Comparison of ENCODE assay signal across 9 cellular contexts in genomic region chr9:128321343-128321742, GRCh38. TPM values are rescaled to one million over a fixed set of nuclear protein-coding genes. Genes with fewer than 3 reads are reported as not detected.
DNase-seq lines count a peak whose midpoint lies in the region; ATAC-seq, FAIRE-seq and TF ChIP-seq lines count a peak whose summit lies in the region.
"Had no signal": no experiment of that assay in that cellular context is flagged by ENCODE, and none has a peak within 500 bp of the region (broad histone marks: within the 10 kb centered on the region; RNA-seq: fewer than 3 reads in every experiment).

No MANE protein-coding gene starts in this region.

- H3K27ac ChIP-seq in keratinocyte (ENCODE audit: control insufficient read depth, insufficient read depth, low read length), result peak overlapping the region; percentile 30
- no peak overlapping the region for H3K27ac ChIP-seq in subcutaneous abdominal adipose tissue (ENCODE audit: low read depth, low read length)

- H3K27me3 Mint-ChIP-seq in activated T-cell treated with anti-CD3 and anti-CD28 coated beads, Interleukin-2, amount 50 U/mL, for 24 hours, result no peaks in the 10 kb centered on the region
- no peaks in the 10 kb centered on the region for H3K27me3 Mint-ChIP-seq in activated T-helper 2 cell treated with anti-CD3 and anti-CD28 coated beads, Interferon-gamma antibody, Interleukin-2, Interleukin-4, amounts not matched to agents 10 μg/mL and 5 μg/mL and 100 μg/mL, durations not matched to agents 14 hours and 24 hours and 36 hours (ENCODE audit: low read depth)

- no peaks in the 10 kb centered on the region for H3K9me1 ChIP-seq in keratinocyte (ENCODE audit: control insufficient read depth, extremely low read depth, insufficient read depth, low read length)

- peaks cover 34% of the 10 kb centered on the region for H3K4me1 Mint-ChIP-seq in activated T-cell treated with anti-CD3 and anti-CD28 coated beads, Interleukin-2, amount 50 U/mL, for 24 hours (ENCODE audit: low read depth)
- peaks cover 11% of the 10 kb centered on the region for H3K4me1 Mint-ChIP-seq in activated T-helper 2 cell treated with anti-CD3 and anti-CD28 coated beads, Interferon-gamma antibody, Interleukin-2, Interleukin-4, amounts not matched to agents 10 μg/mL and 5 μg/mL and 100 μg/mL, durations not matched to agents 14 hours and 24 hours and 36 hours (ENCODE audit: low read depth)

- H3K4me3 ChIP-seq in keratinocyte (ENCODE audit: control insufficient read depth in 2 of 3, extremely low read depth in 1 of 3, insufficient read depth in 2 of 3, low read depth in 1 of 3, low read length in 3 of 3) (peak overlapping the region; percentile 85 to 99 (median 93)), subcutaneous abdominal adipose tissue (ENCODE audit: low read depth in 1 of 5, low read length in 5 of 5) (peak overlapping the region in 3 of 5 donors; percentile 91 to 99 (median 95))

- H3K36me3 ChIP-seq in keratinocyte (ENCODE audit: control insufficient read depth in 2 of 2, extremely low read depth in 1 of 2, insufficient read depth in 2 of 2, low read length in 2 of 2) (peaks cover 10 to 29% of the 10 kb centered on the region in 2 experiments), subcutaneous abdominal adipose tissue (ENCODE audit: control insufficient read depth in 5 of 5, insufficient read depth in 5 of 5, low read length in 5 of 5) (peaks cover 4 to 32% (median 26%) of the 10 kb centered on the region in 5 donors)

- H3K9me3 Mint-ChIP-seq in activated T-cell treated with anti-CD3 and anti-CD28 coated beads, Interleukin-2, amount 50 U/mL, for 24 hours, result no peaks in the 10 kb centered on the region
- no peaks in the 10 kb centered on the region for H3K9me3 Mint-ChIP-seq in activated T-helper 2 cell treated with anti-CD3 and anti-CD28 coated beads, Interferon-gamma antibody, Interleukin-2, Interleukin-4, amounts not matched to agents 10 μg/mL and 5 μg/mL and 100 μg/mL, durations not matched to agents 14 hours and 24 hours and 36 hours

- no peak for ATAC-seq in GM19395 (IDR thresholded peaks at IDR 0.05; ENCODE audit: unreplicated experiment)

- dilution Hi-C loops in keratinocyte (cut with MboI; ENCODE audit: extremely low pct_ligation_motif_present, low sequenced_read_pairs), result no loop called here

- TF ChIP-seq CTCF in keratinocyte (optimal IDR thresholded peaks at IDR 0.05 in 1 of 3, IDR thresholded peaks at IDR 0.05 in 1 of 3, conservative IDR thresholded peaks at IDR 0.05 in 1 of 3; ENCODE audit: extremely low read depth in 1 of 3, insufficient read depth in 2 of 3, low read length in 3 of 3), result no peak

- peaks cover 82% of the 10 kb centered on the region for H3K36me3 Mint-ChIP-seq in activated T-cell treated with anti-CD3 and anti-CD28 coated beads, Interleukin-2, amount 50 U/mL, for 24 hours (ENCODE audit: low read depth)
- H3K36me3 Mint-ChIP-seq in activated T-helper 2 cell treated with anti-CD3 and anti-CD28 coated beads, Interferon-gamma antibody, Interleukin-2, Interleukin-4, amounts not matched to agents 10 μg/mL and 5 μg/mL and 100 μg/mL, durations not matched to agents 14 hours and 24 hours and 36 hours (ENCODE audit: low read depth), result peaks cover 29% of the 10 kb centered on the region

- H3K4me3 Mint-ChIP-seq in activated T-cell treated with anti-CD3 and anti-CD28 coated beads, Interleukin-2, amount 50 U/mL, for 24 hours, result peak overlapping the region; percentile 92
- H3K4me3 Mint-ChIP-seq in activated T-helper 2 cell treated with anti-CD3 and anti-CD28 coated beads, Interferon-gamma antibody, Interleukin-2, Interleukin-4, amounts not matched to agents 10 μg/mL and 5 μg/mL and 100 μg/mL, durations not matched to agents 14 hours and 24 hours and 36 hours (ENCODE audit: low read depth), result peak overlapping the region; percentile 99

- no peaks in the 10 kb centered on the region for H3K9me3 ChIP-seq in keratinocyte (ENCODE audit: control insufficient read depth, low read depth, low read length)
- H3K9me3 ChIP-seq in subcutaneous abdominal adipose tissue (ENCODE audit: control insufficient read depth in 5 of 5, low read length in 5 of 5), result no peaks in the 10 kb centered on the region

- peaks cover 36% of the 10 kb centered on the region for H3K79me2 ChIP-seq in keratinocyte (ENCODE audit: control insufficient read depth, insufficient read depth, low read length)

- no peaks in the 10 kb centered on the region for H4K20me1 ChIP-seq in keratinocyte (ENCODE audit: control insufficient read depth, extremely low read depth, insufficient read depth, low read length)

- H3K4me1 ChIP-seq in keratinocyte (ENCODE audit: control insufficient read depth, extremely low read depth, insufficient read depth, low read length) (peaks cover 23% of the 10 kb centered on the region), subcutaneous abdominal adipose tissue (ENCODE audit: control insufficient read depth in 5 of 5, insufficient read depth in 5 of 5, low read length in 5 of 5) (peaks cover 3 to 26% (median 25%) of the 10 kb centered on the region in 5 donors)

- H3K27ac Mint-ChIP-seq in activated T-cell treated with anti-CD3 and anti-CD28 coated beads, Interleukin-2, amount 50 U/mL, for 24 hours, result peak overlapping the region; percentile 71
- no peak overlapping the region for H3K27ac Mint-ChIP-seq in activated T-helper 2 cell treated with anti-CD3 and anti-CD28 coated beads, Interferon-gamma antibody, Interleukin-2, Interleukin-4, amounts not matched to agents 10 μg/mL and 5 μg/mL and 100 μg/mL, durations not matched to agents 14 hours and 24 hours and 36 hours

- H3K4me2 ChIP-seq in keratinocyte (ENCODE audit: control insufficient read depth, extremely low read depth, insufficient read depth, low read depth, low read length), result peak overlapping the region; percentile 77

- DNase-seq in activated T-cell treated with anti-CD3 and anti-CD28 coated beads, Interleukin-2, amount 50 U/mL, for 24 hours, result no peak
- DNase-seq in activated T-cell treated with anti-CD3 and anti-CD28 coated beads, Interleukin-2, amount 50 U/mL, for 1 hour, result no peak
- no peak for DNase-seq in activated T-helper 2 cell treated with anti-CD3 and anti-CD28 coated beads, Interferon-gamma antibody, Interleukin-2, Interleukin-4, amounts not matched to agents 10 μg/mL and 5 μg/mL and 100 μg/mL, durations not matched to agents 14 hours and 24 hours and 36 hours (ENCODE audit: low spot score)
- DNase-seq in keratinocyte (ENCODE audit: low read depth, low spot score) (no peak), NCI-H1436 treated with DMSO at 0.1 percent for 48 hours (lab: John Stamatoyannopoulos, UW) (no peak), cerebellar nuclear complex (lab: John Stamatoyannopoulos, UW) (no peak)

- no peak for FAIRE-seq in keratinocyte (lab: Jason Lieb, UNC)
- FAIRE-seq: RCC 7860 had no signal

- H3K27me3 ChIP-seq in keratinocyte (ENCODE audit: control insufficient read depth, extremely low read depth, insufficient read depth, low read length), result no peaks in the 10 kb centered on the region
- no peaks in the 10 kb centered on the region for H3K27me3 ChIP-seq in subcutaneous abdominal adipose tissue (ENCODE audit: control insufficient read depth in 5 of 5, insufficient read depth in 4 of 5, low read length in 5 of 5)

- H3K9ac ChIP-seq in keratinocyte (ENCODE audit: control insufficient read depth, extremely low read depth, insufficient read depth, low read length), result peak overlapping the region; percentile 94
- peak overlapping the region in 1 of 5 donors; percentile 88 for H3K9ac ChIP-seq in subcutaneous abdominal adipose tissue (ENCODE audit: low read length in 5 of 5)

- intact Hi-C loops in activated T-helper 2 cell treated with anti-CD3 and anti-CD28 coated beads, Interferon-gamma antibody, Interleukin-2, Interleukin-4, amounts not matched to agents 10 μg/mL and 5 μg/mL and 100 μg/mL, durations not matched to agents 14 hours and 24 hours and 36 hours (cut with micrococcal nuclease), result loop anchor here (5.0 kb wide), 1 partner anchor 626 kb away; the partner anchor contains the start of genes DOLK and NUP188

- H2AFZ ChIP-seq in keratinocyte (ENCODE audit: control insufficient read depth, low read length), result peak overlapping the region; percentile 39

RNA-seq across cellular contexts. Expression of gene TRUB2, which starts 0.9 kb away (rescaled TPM):
- total RNA-seq in activated T-helper 2 cell treated with anti-CD3 and anti-CD28 coated beads, Interferon-gamma antibody, Interleukin-2, Interleukin-4, amounts not matched to agents 10 μg/mL and 5 μg/mL and 100 μg/mL, durations not matched to agents 14 hours and 24 hours and 36 hours, result 33.5 and 36.1 TPM in 2 replicates
- polyA plus RNA-seq in keratinocyte, result 15.5 to 25.8 TPM (median 17.2 TPM) in 3 replicates
- 12.6 TPM for polyA plus RNA-seq in keratinocyte (2011; ENCODE audit: low read depth)
- polyA plus RNA-seq in keratinocyte (2011; cell fraction: cytosol; rRNA removed), result 12.7 and 14.5 TPM in 2 replicates
- polyA plus RNA-seq in keratinocyte (2011; cell fraction: nucleus; rRNA removed), result 13.6 and 14.5 TPM in 2 replicates
- polyA plus RNA-seq in keratinocyte (2012; ENCODE audit: low replicate concordance), result 17.4 and 26.2 TPM in 2 replicates
- 17.7 to 27.2 TPM (median 22.5 TPM) in 3 replicates for polyA minus RNA-seq in keratinocyte
- polyA minus RNA-seq in keratinocyte (2011; cell fraction: cytosol; rRNA and poly(A)+ RNA removed), result 13.8 TPM
- 9.0 and 10.5 TPM in 2 replicates for polyA minus RNA-seq in keratinocyte (2011; cell fraction: nucleus; rRNA and poly(A)+ RNA removed)

RNA-seq across cellular contexts. Expression of gene COQ4, which starts 1.3 kb away (rescaled TPM):
- total RNA-seq in activated T-helper 2 cell treated with anti-CD3 and anti-CD28 coated beads, Interferon-gamma antibody, Interleukin-2, Interleukin-4, amounts not matched to agents 10 μg/mL and 5 μg/mL and 100 μg/mL, durations not matched to agents 14 hours and 24 hours and 36 hours, result 49.6 and 52.2 TPM in 2 replicates
- 32.6 to 39.8 TPM (median 33.4 TPM) in 3 replicates for polyA plus RNA-seq in keratinocyte
- 9.3 TPM for polyA plus RNA-seq in keratinocyte (2011; ENCODE audit: low read depth)
- polyA plus RNA-seq in keratinocyte (2011; cell fraction: cytosol; rRNA removed), result 20.0 and 33.2 TPM in 2 replicates
- 62.1 and 78.2 TPM in 2 replicates for polyA plus RNA-seq in keratinocyte (2011; cell fraction: nucleus; rRNA removed)
- polyA plus RNA-seq in keratinocyte (2012; ENCODE audit: low replicate concordance), result 30.5 and 33.2 TPM in 2 replicates
- polyA minus RNA-seq in keratinocyte, result 24.2 to 32.6 TPM (median 31.0 TPM) in 3 replicates
- 33.8 TPM for polyA minus RNA-seq in keratinocyte (2011; cell fraction: cytosol; rRNA and poly(A)+ RNA removed)
- 18.9 and 26.2 TPM in 2 replicates for polyA minus RNA-seq in keratinocyte (2011; cell fraction: nucleus; rRNA and poly(A)+ RNA removed)

RNA-seq across cellular contexts. Expression of gene SLC27A4, which starts 19.0 kb away (rescaled TPM):
- 30.5 and 32.0 TPM in 2 replicates for total RNA-seq in activated T-helper 2 cell treated with anti-CD3 and anti-CD28 coated beads, Interferon-gamma antibody, Interleukin-2, Interleukin-4, amounts not matched to agents 10 μg/mL and 5 μg/mL and 100 μg/mL, durations not matched to agents 14 hours and 24 hours and 36 hours
- polyA plus RNA-seq in keratinocyte, result 17.3 to 30.2 TPM (median 21.4 TPM) in 3 replicates
- polyA plus RNA-seq in keratinocyte (2011; ENCODE audit: low read depth), result 13.3 TPM
- 13.4 and 25.3 TPM in 2 replicates for polyA plus RNA-seq in keratinocyte (2011; cell fraction: cytosol; rRNA removed)
- polyA plus RNA-seq in keratinocyte (2011; cell fraction: nucleus; rRNA removed), result 44.0 and 48.8 TPM in 2 replicates
- 34.4 and 36.0 TPM in 2 replicates for polyA plus RNA-seq in keratinocyte (2012; ENCODE audit: low replicate concordance)
- 31.8 to 73.8 TPM (median 32.6 TPM) in 3 replicates for polyA minus RNA-seq in keratinocyte
- polyA minus RNA-seq in keratinocyte (2011; cell fraction: cytosol; rRNA and poly(A)+ RNA removed), result 48.5 TPM
- 54.5 and 59.6 TPM in 2 replicates for polyA minus RNA-seq in keratinocyte (2011; cell fraction: nucleus; rRNA and poly(A)+ RNA removed)

RNA-seq across cellular contexts. Expression of gene SWI5, which starts 45.3 kb away (rescaled TPM):
- total RNA-seq in activated T-helper 2 cell treated with anti-CD3 and anti-CD28 coated beads, Interferon-gamma antibody, Interleukin-2, Interleukin-4, amounts not matched to agents 10 μg/mL and 5 μg/mL and 100 μg/mL, durations not matched to agents 14 hours and 24 hours and 36 hours, result 13.5 and 13.7 TPM in 2 replicates
- 35.9 to 39.4 TPM (median 38.4 TPM) in 3 replicates for polyA plus RNA-seq in keratinocyte
- polyA plus RNA-seq in keratinocyte (2011; ENCODE audit: low read depth), result 12.2 TPM
- polyA plus RNA-seq in keratinocyte (2011; cell fraction: cytosol; rRNA removed), result 38.5 and 47.9 TPM in 2 replicates
- 18.9 and 20.7 TPM in 2 replicates for polyA plus RNA-seq in keratinocyte (2011; cell fraction: nucleus; rRNA removed)
- 24.8 and 28.2 TPM in 2 replicates for polyA plus RNA-seq in keratinocyte (2012; ENCODE audit: low replicate concordance)
- polyA minus RNA-seq in keratinocyte, result 7.8 to 17.7 TPM (median 13.3 TPM) in 3 replicates
- 14.6 TPM for polyA minus RNA-seq in keratinocyte (2011; cell fraction: cytosol; rRNA and poly(A)+ RNA removed)
- 3.9 and 4.0 TPM in 2 replicates for polyA minus RNA-seq in keratinocyte (2011; cell fraction: nucleus; rRNA and poly(A)+ RNA removed)

RNA-seq across cellular contexts. Expression of gene GOLGA2, which starts 45.5 kb away (rescaled TPM):
- total RNA-seq in activated T-helper 2 cell treated with anti-CD3 and anti-CD28 coated beads, Interferon-gamma antibody, Interleukin-2, Interleukin-4, amounts not matched to agents 10 μg/mL and 5 μg/mL and 100 μg/mL, durations not matched to agents 14 hours and 24 hours and 36 hours, result 44.0 and 47.9 TPM in 2 replicates
- 31.9 to 48.8 TPM (median 41.6 TPM) in 3 replicates for polyA plus RNA-seq in keratinocyte
- polyA plus RNA-seq in keratinocyte (2011; ENCODE audit: low read depth), result 58.0 TPM
- 33.3 and 34.3 TPM in 2 replicates for polyA plus RNA-seq in keratinocyte (2011; cell fraction: cytosol; rRNA removed)
- 107 and 113 TPM in 2 replicates for polyA plus RNA-seq in keratinocyte (2011; cell fraction: nucleus; rRNA removed)
- 47.3 and 51.7 TPM in 2 replicates for polyA plus RNA-seq in keratinocyte (2012; ENCODE audit: low replicate concordance)
- 15.7 to 35.1 TPM (median 18.3 TPM) in 3 replicates for polyA minus RNA-seq in keratinocyte
- polyA minus RNA-seq in keratinocyte (2011; cell fraction: cytosol; rRNA and poly(A)+ RNA removed), result 20.0 TPM
- 37.4 and 60.7 TPM in 2 replicates for polyA minus RNA-seq in keratinocyte (2011; cell fraction: nucleus; rRNA and poly(A)+ RNA removed)
